ENCODE assay signal across 19 cellular contexts in the genomic region with DNA sequence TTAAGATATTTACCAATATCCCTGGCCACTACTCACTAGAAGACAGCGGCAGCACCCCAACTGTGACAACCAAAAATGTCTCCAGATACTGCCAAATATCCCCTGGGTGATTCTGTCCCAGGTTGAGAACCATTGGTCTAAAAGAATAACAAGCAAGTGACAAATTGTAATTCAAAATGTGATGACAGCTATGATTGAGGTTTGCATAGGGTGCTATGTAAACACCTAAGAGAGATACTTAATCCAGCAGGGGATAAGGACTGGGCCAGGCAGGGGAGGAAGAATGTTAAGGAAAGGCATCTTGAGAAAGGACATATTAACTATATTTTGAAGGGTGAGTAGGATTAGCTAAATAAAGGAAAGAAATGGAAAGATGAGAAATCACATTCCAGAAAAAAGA.
"Had no signal": no experiment of that assay in that cellular context is flagged by ENCODE, and none has a peak within 500 bp of the region (broad histone marks: within the 10 kb centered on the region; RNA-seq: fewer than 3 reads in every experiment).

No MANE protein-coding gene starts in this region.

- H3K27ac ChIP-seq: PC-9 had no signal

- DNase-seq: activated CD4-positive, alpha-beta T cell treated with anti-CD3 and anti-CD28 coated beads for 4 hours; activated CD8-positive, alpha-beta memory T cell treated with anti-CD3 and anti-CD28 coated beads, Interleukin-2, amount 10 ng/mL, durations not matched to agents 7 days and 5 days; activated effector memory CD4-positive, alpha-beta T cell treated with Interleukin-2 at 50 U/mL for 16 hours; activated naive CD4-positive, alpha-beta T cell treated with Interleukin-2 at 50 U/mL for 16 hours; activated T-cell treated with anti-CD3 and anti-CD28 coated beads, Interleukin-2, amount 50 U/mL, for 24 hours; MM.1S; NCI-H1105; NCI-H1436; NCI-H1694 treated with DMSO at 0.1 percent for 48 hours; NCI-H2029 treated with DMSO at 0.1 percent for 48 hours; NCI-H345; NCI-H510A; NCI-H526 treated with DMSO at 0.1 percent for 48 hours; PC-9; SHP77 treated with DMSO at 0.1 percent for 48 hours had no signal

- H3K4me3 ChIP-seq: PC-9 had no signal

- H3K27me3 Mint-ChIP-seq: activated CD8-positive, alpha-beta memory T cell treated with anti-CD3 and anti-CD28 coated beads, Interleukin-2, amount 10 ng/mL, durations not matched to agents 7 days and 5 days; activated T-cell treated with anti-CD3 and anti-CD28 coated beads, Interleukin-2, amount 50 U/mL, for 24 hours had no signal

- H3K4me1 Mint-ChIP-seq: activated CD8-positive, alpha-beta memory T cell treated with anti-CD3 and anti-CD28 coated beads, Interleukin-2, amount 10 ng/mL, durations not matched to agents 7 days and 5 days had no signal

- H3K4me3 Mint-ChIP-seq: activated CD8-positive, alpha-beta memory T cell treated with anti-CD3 and anti-CD28 coated beads, Interleukin-2, amount 10 ng/mL, durations not matched to agents 7 days and 5 days; activated T-cell treated with anti-CD3 and anti-CD28 coated beads, Interleukin-2, amount 50 U/mL, for 24 hours; activated T-helper 1 cell treated with anti-CD3 and anti-CD28 coated beads, Interleukin-12 subunit alpha, Interleukin-12 subunit beta, Interleukin-2, Interleukin-4 antibody, amounts not matched to agents 30 ng/mL and 10 ng/mL and 1 ng/mL, durations not matched to agents 14 hours and 24 hours and 36 hours; T-helper 1 cell treated with Interleukin-12 subunit alpha and Interleukin-12 subunit beta and Interleukin-4 antibody, amounts not matched to agents 30 μg/mL and 1 μg/mL, for 36 hours had no signal

- H3K27ac Mint-ChIP-seq: activated CD8-positive, alpha-beta memory T cell treated with anti-CD3 and anti-CD28 coated beads, Interleukin-2, amount 10 ng/mL, durations not matched to agents 7 days and 5 days; activated naive CD4-positive, alpha-beta T cell treated with anti-CD3 and anti-CD28 coated beads, Interleukin-2, amount 50 U/mL, for 72 hours; activated T-cell treated with anti-CD3 and anti-CD28 coated beads, Interleukin-2, amount 50 U/mL, for 24 hours; activated T-helper 1 cell treated with anti-CD3 and anti-CD28 coated beads, Interleukin-12 subunit alpha, Interleukin-12 subunit beta, Interleukin-2, Interleukin-4 antibody, amounts not matched to agents 30 ng/mL and 10 ng/mL and 1 ng/mL, durations not matched to agents 14 hours and 24 hours and 36 hours; T-helper 1 cell treated with Interleukin-12 subunit alpha and Interleukin-12 subunit beta and Interleukin-4 antibody, amounts not matched to agents 30 μg/mL and 1 μg/mL, for 36 hours had no signal

- ATAC-seq: activated CD4-positive, CD25-positive, alpha-beta regulatory T cell treated with anti-CD3 and anti-CD28 coated beads, Interleukin-2, amount 50 U/mL, for 24 hours; activated CD8-positive, alpha-beta memory T cell treated with anti-CD3 and anti-CD28 coated beads, Interleukin-2, amount 10 ng/mL, durations not matched to agents 7 days and 5 days; activated naive CD4-positive, alpha-beta T cell treated with anti-CD3 and anti-CD28 coated beads, Interleukin-2, amount 50 U/mL, for 72 hours had no signal

- H2AFZ ChIP-seq: PC-9 had no signal

- H3K9me3 Mint-ChIP-seq: activated naive CD4-positive, alpha-beta T cell treated with anti-CD3 and anti-CD28 coated beads, Interleukin-2, amount 50 U/mL, for 72 hours; activated T-cell treated with anti-CD3 and anti-CD28 coated beads, Interleukin-2, amount 50 U/mL, for 24 hours; activated T-helper 1 cell treated with anti-CD3 and anti-CD28 coated beads, Interleukin-12 subunit alpha, Interleukin-12 subunit beta, Interleukin-2, Interleukin-4 antibody, amounts not matched to agents 30 ng/mL and 10 ng/mL and 1 ng/mL, durations not matched to agents 14 hours and 24 hours and 36 hours; T-helper 1 cell treated with Interleukin-12 subunit alpha and Interleukin-12 subunit beta and Interleukin-4 antibody, amounts not matched to agents 30 μg/mL and 1 μg/mL, for 36 hours had no signal

- H3K4me2 ChIP-seq: PC-9 had no signal
